24 cellular contexts compared by ENCODE assay signal in the genomic region with DNA sequence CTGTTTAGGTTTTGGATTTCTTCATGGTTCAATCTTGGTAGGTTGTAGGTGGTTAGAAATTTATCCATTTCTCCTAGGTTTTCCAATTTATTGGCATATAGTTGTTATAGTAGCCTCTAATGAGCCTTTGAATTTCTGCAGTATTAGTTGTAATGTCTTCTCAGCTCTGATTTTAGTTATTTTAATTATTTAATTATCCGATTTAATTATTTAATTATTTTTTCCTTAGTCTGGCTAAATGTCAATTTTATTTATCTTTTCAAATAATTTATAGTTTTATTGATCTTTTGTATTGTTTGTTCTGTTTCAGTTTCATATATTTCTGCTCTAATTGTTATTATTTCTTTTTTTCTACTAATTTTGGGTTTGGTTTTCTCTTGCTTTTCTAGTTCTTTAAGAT.
"Had no signal": no experiment of that assay in that cellular context is flagged by ENCODE, and none has a peak within 500 bp of the region (broad histone marks: within the 10 kb centered on the region; RNA-seq: fewer than 3 reads in every experiment).

No MANE protein-coding gene starts in this region.

- H3K27me3 ChIP-seq: MG63, SJSA1 had no signal

- H3K36me3 ChIP-seq: MG63, SJSA1 had no signal

- H3K4me3 ChIP-seq: MG63, SJSA1, SK-N-MC had no signal

- FAIRE-seq: HepG2, RCC 7860 had no signal

- H3K4me1 ChIP-seq: SJSA1 had no signal

- DNase-seq: IMR-90, Karpas-422, KG1, MG63, NCI-H1092, NCI-H1105 treated with DMSO at 0.1 percent for 48 hours, NCI-H1436, NCI-H187, NCI-H2029, NCI-H2081 treated with DMSO at 0.1 percent for 48 hours, NCI-H2171, NCI-H226, NCI-H446, NCI-H510A, NCI-H524 treated with DMSO at 0.1 percent for 48 hours, NCI-H69, NCI-H774, Right ventricle myocardium superior, RPMI8226, SIG-M5 had no signal

- H3K9me3 ChIP-seq: MG63, SJSA1 had no signal

- ATAC-seq: HepG2 had no signal
